Comparison of ENCODE assay signal across 8 cellular contexts in the genomic region with DNA sequence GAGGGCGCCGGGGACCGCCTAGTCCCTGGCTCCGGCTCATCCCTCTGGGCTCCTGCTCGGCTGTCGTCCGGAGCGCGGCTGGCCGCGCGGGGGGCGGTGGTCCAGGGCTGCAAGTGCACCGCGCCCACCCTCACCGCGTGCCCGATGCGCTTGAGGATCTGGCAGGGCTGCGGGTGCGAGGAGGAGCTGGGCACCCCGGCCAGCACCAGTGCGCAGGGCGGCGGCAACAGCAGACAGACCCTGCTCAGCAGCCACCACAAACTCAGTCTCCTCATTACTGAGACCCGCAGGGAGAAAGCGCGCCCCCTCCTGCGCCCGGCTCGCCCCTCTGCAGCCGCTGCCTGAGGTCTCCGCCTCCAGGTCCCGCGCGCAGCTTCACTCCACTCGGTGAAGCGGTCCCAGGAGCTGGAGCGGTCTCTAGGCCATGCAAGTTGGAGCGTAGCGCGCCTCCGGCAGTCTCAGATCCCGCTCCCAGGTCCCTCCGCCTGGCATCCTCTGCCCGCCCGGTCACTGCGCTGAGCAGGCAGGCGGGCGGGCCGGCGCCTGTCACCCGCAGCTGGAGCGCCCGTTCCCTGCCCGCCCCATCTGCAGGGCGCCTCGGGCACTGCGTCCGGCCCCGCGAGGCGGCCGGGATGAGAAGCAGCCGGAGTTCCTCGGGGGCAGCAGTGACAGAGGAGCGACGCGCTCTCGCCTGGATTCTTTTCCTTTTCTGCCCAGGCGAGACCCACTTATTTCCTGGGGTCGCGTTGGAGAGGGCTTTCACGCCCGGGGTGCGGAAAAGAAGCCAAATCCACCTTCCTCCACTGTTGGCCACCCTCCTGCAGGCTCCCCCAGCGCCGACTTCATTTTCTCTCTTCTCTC. TPM values are rescaled to one million over a fixed set of nuclear protein-coding genes. Genes with fewer than 3 reads are reported as not detected.
A peak's percentile ranks its signal among the peaks of the same experiment; 100 is the strongest.
DNase-seq lines count a peak whose midpoint lies in the region; ATAC-seq, FAIRE-seq and TF ChIP-seq lines count a peak whose summit lies in the region.

No MANE protein-coding gene starts in this region.

- no peak overlapping the region for H3K27ac ChIP-seq in A549
- H3K27ac ChIP-seq in HUES48 (ENCODE audit: low read depth, low read length), result no peak overlapping the region
- no peak overlapping the region for H3K27ac ChIP-seq in mucosa of rectum (ENCODE audit: low read depth in 2 of 2, low read length in 2 of 2)

- DNase-seq in A549 (ENCODE audit: low read depth in 1 of 2, low spot score in 1 of 2) (peak; percentile 6 to 9), chondrocyte (ENCODE audit: low spot score) (peak; percentile 84), NCI-H2196 (lab: John Stamatoyannopoulos, UW; ENCODE audit: unreplicated experiment) (no peak), NCI-H1694 treated with DMSO at 0.1 percent for 48 hours (lab: John Stamatoyannopoulos, UW) (no peak), posterior vena cava (ENCODE audit: low spot score) (no peak)

- ATAC-seq in A549, result peak; percentile 83 to 87
- ATAC-seq in GM19023 (IDR thresholded peaks at IDR 0.05; ENCODE audit: unreplicated experiment), result no peak

- intact Hi-C loops in posterior vena cava (cut with DNase I), result no loop called here

- H3K36me3 ChIP-seq in HUES48 (ENCODE audit: control insufficient read depth, insufficient read depth, low read length), result no peaks in the 10 kb centered on the region
- H3K36me3 ChIP-seq in mucosa of rectum (ENCODE audit: control insufficient read depth in 2 of 2, insufficient read depth in 2 of 2, low read length in 2 of 2), result no peaks in the 10 kb centered on the region

- no peak for TF ChIP-seq EP300 in A549 (IDR thresholded peaks at IDR 0.05)

- POLR2A ChIA-PET in A549 (lab: Yijun Ruan, JAX), result no interaction called here

- 5% methylated on average over 36 of the region's 78 CpGs for WGBS in A549 (ENCODE audit: missing lambda C conversion rate)

- no peak for TF ChIP-seq POLR2A in A549 (IDR thresholded peaks at IDR 0.05; ENCODE audit: low read length)

- peak overlapping the region; percentile 46 for H3K4me3 ChIP-seq in A549
- peak overlapping the region; percentile 67 for H3K4me3 ChIP-seq in HUES48 (ENCODE audit: low read depth, low read length)
- H3K4me3 ChIP-seq in mucosa of rectum (ENCODE audit: low read length in 2 of 2), result peak overlapping the region; percentile 51 to 61

- no peaks in the 10 kb centered on the region for H3K36me3 Mint-ChIP-seq in chondrocyte (ENCODE audit: low read depth)

- FAIRE-seq in A549 (lab: Jason Lieb, UNC), result no peak

- TF ChIP-seq CTCF in A549 (IDR thresholded peaks at IDR 0.05) (no peak), chondrocyte (IDR thresholded peaks at IDR 0.05) (no peak)

- H3K4me3 Mint-ChIP-seq in chondrocyte (ENCODE audit: unreplicated experiment), result peak overlapping the region; percentile 75

- peaks cover 5% of the 10 kb centered on the region for H3K9me3 Mint-ChIP-seq in chondrocyte (ENCODE audit: low read depth)

- peaks cover 61% of the 10 kb centered on the region for H3K27me3 Mint-ChIP-seq in chondrocyte (ENCODE audit: low read depth)

- TF ChIP-seq RAD21 in A549 (conservative IDR thresholded peaks at IDR 0.05 in 1 of 2, IDR thresholded peaks at IDR 0.05 in 1 of 2), result no peak

- CTCF ChIA-PET in A549 (lab: Yijun Ruan, JAX), result interaction anchor here (0.7 to 2.6 kb wide), 2 partner anchors 10 to 1481 kb away, joined by 4 to 9 read pairs; no protein-coding TSS in a partner anchor

- H3K4me1 ChIP-seq in A549, result no peaks in the 10 kb centered on the region
- peaks cover 31% of the 10 kb centered on the region for H3K4me1 ChIP-seq in HUES48 (ENCODE audit: control insufficient read depth, insufficient read depth, low read length)
- H3K4me1 ChIP-seq in mucosa of rectum (ENCODE audit: control insufficient read depth in 2 of 2, insufficient read depth in 2 of 2, low read length in 2 of 2), result peaks cover 0 to 6% of the 10 kb centered on the region in 2 donors

- H3K4me2 ChIP-seq in A549, result peak overlapping the region; percentile 97

- no peak overlapping the region for H3K27ac Mint-ChIP-seq in chondrocyte (ENCODE audit: unreplicated experiment)

- H3K4me1 Mint-ChIP-seq in chondrocyte (ENCODE audit: low read depth), result peaks cover 8% of the 10 kb centered on the region

- H3K9me3 ChIP-seq in A549 (no peaks in the 10 kb centered on the region), HUES48 (ENCODE audit: control insufficient read depth, insufficient read depth, low read length) (no peaks in the 10 kb centered on the region), mucosa of rectum (ENCODE audit: control insufficient read depth in 2 of 2, low read length in 2 of 2) (no peaks in the 10 kb centered on the region)

- no peak overlapping the region for H3K9ac ChIP-seq in HUES48 (ENCODE audit: low read depth, low read length)
- H3K9ac ChIP-seq in mucosa of rectum (ENCODE audit: low read depth in 1 of 2, low read length in 2 of 2), result peak overlapping the region in 1 of 2 donors; percentile 46

- H3K27me3 ChIP-seq in HUES48 (ENCODE audit: control insufficient read depth, insufficient read depth, low read length), result peaks cover 53% of the 10 kb centered on the region
- H3K27me3 ChIP-seq in mucosa of rectum (ENCODE audit: control insufficient read depth in 2 of 2, insufficient read depth in 2 of 2, low read length in 2 of 2), result peaks cover 27 to 32% of the 10 kb centered on the region in 2 donors

TF ChIP-seq in A549, 52 proteins besides CTCF, POLR2A, EP300 and RAD21 (continues in another document):
- TF ChIP-seq NFE2L2 (conservative IDR thresholded peaks at IDR 0.05; ENCODE audit: low read length), result no peak
- TF ChIP-seq HOXB13 (CRISPR knock-in tag; IDR thresholded peaks at IDR 0.05; ENCODE audit: low read depth), result no peak
- no peak for TF ChIP-seq MAZ (IDR thresholded peaks at IDR 0.05; ENCODE audit: borderline replicate concordance, low read depth, low read length)
- TF ChIP-seq, protein P1, sequence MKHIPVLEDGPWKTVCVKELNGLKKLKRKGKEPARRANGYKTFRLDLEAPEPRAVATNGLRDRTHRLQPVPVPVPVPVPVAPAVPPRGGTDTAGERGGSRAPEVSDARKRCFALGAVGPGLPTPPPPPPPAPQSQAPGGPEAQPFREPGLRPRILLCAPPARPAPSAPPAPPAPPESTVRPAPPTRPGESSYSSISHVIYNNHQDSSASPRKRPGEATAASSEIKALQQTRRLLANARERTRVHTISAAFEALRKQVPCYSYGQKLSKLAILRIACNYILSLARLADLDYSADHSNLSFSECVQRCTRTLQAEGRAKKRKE (CRISPR knock-in tag; IDR thresholded peaks at IDR 0.05; ENCODE audit: low read depth), result no peak
- no peak for TF ChIP-seq PHF8 (IDR thresholded peaks at IDR 0.05; ENCODE audit: borderline replicate concordance, low read depth)
- TF ChIP-seq, protein P2, sequence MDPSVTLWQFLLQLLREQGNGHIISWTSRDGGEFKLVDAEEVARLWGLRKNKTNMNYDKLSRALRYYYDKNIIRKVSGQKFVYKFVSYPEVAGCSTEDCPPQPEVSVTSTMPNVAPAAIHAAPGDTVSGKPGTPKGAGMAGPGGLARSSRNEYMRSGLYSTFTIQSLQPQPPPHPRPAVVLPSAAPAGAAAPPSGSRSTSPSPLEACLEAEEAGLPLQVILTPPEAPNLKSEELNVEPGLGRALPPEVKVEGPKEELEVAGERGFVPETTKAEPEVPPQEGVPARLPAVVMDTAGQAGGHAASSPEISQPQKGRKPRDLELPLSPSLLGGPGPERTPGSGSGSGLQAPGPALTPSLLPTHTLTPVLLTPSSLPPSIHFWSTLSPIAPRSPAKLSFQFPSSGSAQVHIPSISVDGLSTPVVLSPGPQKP (IDR thresholded peaks at IDR 0.05; ENCODE audit: low read depth, low read length), result no peak
- no peak for TF ChIP-seq TP53 (CRISPR knock-in tag; IDR thresholded peaks at IDR 0.05)
- TF ChIP-seq FOSB (CRISPR knock-in tag; IDR thresholded peaks at IDR 0.05), result no peak
- TF ChIP-seq ZNF302 (CRISPR knock-in tag; IDR thresholded peaks at IDR 0.05), result no peak
- TF ChIP-seq, protein P3, sequence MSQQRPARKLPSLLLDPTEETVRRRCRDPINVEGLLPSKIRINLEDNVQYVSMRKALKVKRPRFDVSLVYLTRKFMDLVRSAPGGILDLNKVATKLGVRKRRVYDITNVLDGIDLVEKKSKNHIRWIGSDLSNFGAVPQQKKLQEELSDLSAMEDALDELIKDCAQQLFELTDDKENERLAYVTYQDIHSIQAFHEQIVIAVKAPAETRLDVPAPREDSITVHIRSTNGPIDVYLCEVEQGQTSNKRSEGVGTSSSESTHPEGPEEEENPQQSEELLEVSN (IDR thresholded peaks at IDR 0.05; ENCODE audit: borderline replicate concordance, low read depth), result no peak
- TF ChIP-seq KDM1A (IDR thresholded peaks at IDR 0.05; ENCODE audit: low read depth), result no peak
- TF ChIP-seq, protein P4, sequence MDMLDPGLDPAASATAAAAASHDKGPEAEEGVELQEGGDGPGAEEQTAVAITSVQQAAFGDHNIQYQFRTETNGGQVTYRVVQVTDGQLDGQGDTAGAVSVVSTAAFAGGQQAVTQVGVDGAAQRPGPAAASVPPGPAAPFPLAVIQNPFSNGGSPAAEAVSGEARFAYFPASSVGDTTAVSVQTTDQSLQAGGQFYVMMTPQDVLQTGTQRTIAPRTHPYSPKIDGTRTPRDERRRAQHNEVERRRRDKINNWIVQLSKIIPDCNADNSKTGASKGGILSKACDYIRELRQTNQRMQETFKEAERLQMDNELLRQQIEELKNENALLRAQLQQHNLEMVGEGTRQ (IDR thresholded peaks at IDR 0.05), result no peak
- TF ChIP-seq EHMT2 (IDR thresholded peaks at IDR 0.05; ENCODE audit: low read depth), result no peak
- no peak for TF ChIP-seq BHLHE40 (IDR thresholded peaks at IDR 0.05; ENCODE audit: low read depth, low read length)
- TF ChIP-seq CHD2 (IDR thresholded peaks at IDR 0.05; ENCODE audit: low read length, partially characterized antibody), result no peak
- TF ChIP-seq NR3C1 (IDR thresholded peaks at IDR 0.05), result no peak
- no peak for TF ChIP-seq ZC3H11A (IDR thresholded peaks at IDR 0.05)
- no peak for TF ChIP-seq JUN (IDR thresholded peaks at IDR 0.05)
- no peak for TF ChIP-seq CBX8 (IDR thresholded peaks at IDR 0.05)

RNA-seq across cellular contexts. Expression of a gene that starts 0.5 kb away (rescaled TPM):
- polyA plus RNA-seq in A549 (2011; rRNA removed), result not detected in 2 replicates
- not detected in 2 replicates for polyA plus RNA-seq in A549 (2012; cell fraction: cytosol; rRNA removed)
- polyA plus RNA-seq in A549 (2012; cell fraction: nucleus; rRNA removed), result not detected in 2 replicates
- polyA plus RNA-seq in A549 (2017; fragmentation: RNase III; extraction: RNeasy Plus Mini Kit Qiagen cat#74134 plus additional on column Dnase treatment), result not detected in 3 replicates
- polyA minus RNA-seq in A549 (2011; rRNA and poly(A)+ RNA removed), result not detected in 2 replicates
- not detected in 3 replicates for total RNA-seq in chondrocyte
- under 1 TPM in 1 of 2 donors, not detected in 1; 0.14 TPM for total RNA-seq in posterior vena cava

Comparison
In these comparisons a context has a peak if more than half of its experiments do, and no peak if none do; other contexts are left out.
1. DNase-seq: peak in A549 (2 of 2) and chondrocyte (single experiment); none in NCI-H2196 (single experiment), NCI-H1694 treated with DMSO at 0.1 percent for 48 hours (single experiment) and posterior vena cava (single experiment).
2. Peak in every context shown above with its lines, with median percentiles within 50 percentile points of each other: H3K4me3 ChIP-seq.